Comparison of ENCODE assay signal across 10 cellular contexts in genomic region chr19:40745402-40745780, GRCh38. TPM values are rescaled to one million over a fixed set of nuclear protein-coding genes. Genes with fewer than 3 reads are reported as not detected.
DNase-seq lines count a peak whose midpoint lies in the region; ATAC-seq, FAIRE-seq and TF ChIP-seq lines count a peak whose summit lies in the region.
"Had no signal": no experiment of that assay in that cellular context is flagged by ENCODE, and none has a peak within 500 bp of the region (broad histone marks: within the 10 kb centered on the region; RNA-seq: fewer than 3 reads in every experiment).

No MANE protein-coding gene starts in this region.

- H3K27me3 ChIP-seq in tibial artery: no peaks in the 10 kb centered on the region

- H3K4me1 ChIP-seq in tibial artery: peaks cover 0 to 35% (median 25%) of the 10 kb centered on the region in 4 donors

- no peaks in the 10 kb centered on the region for H3K9me3 ChIP-seq in tibial artery

- no peak for TF ChIP-seq CTCF in fibroblast of the aortic adventitia (IDR thresholded peaks at IDR 0.05; ENCODE audit: insufficient read depth, low read length)
- TF ChIP-seq CTCF in tibial artery (IDR thresholded peaks at IDR 0.05): no peak

- FAIRE-seq in urothelium cell line (lab: Jason Lieb, UNC): no peak
- FAIRE-seq: islet of Langerhans had no signal

- intact Hi-C loops in tibial artery (cut with DNase I; ENCODE audit: low total_unique reads): no loop called here

- DNase-seq in M059J (ENCODE audit: low read depth) (peak; percentile 55), fibroblast of the aortic adventitia (ENCODE audit: low read depth) (peak; percentile 72), tibial artery (no peak), DMS 273 treated with DMSO at 0.1 percent for 48 hours (lab: John Stamatoyannopoulos, UW) (no peak), left lobe of liver (ENCODE audit: low spot score) (no peak), urothelium cell line (ENCODE audit: low spot score) (no peak)
- DNase-seq: NCI-H1436, OCI-M1 had no signal

- ATAC-seq in left lobe of liver: no peak

- H3K36me3 ChIP-seq in tibial artery: peaks cover 0 to 9% (median 1%) of the 10 kb centered on the region in 3 donors

- H3K27ac ChIP-seq in tibial artery: peak overlapping the region; percentile 8 to 72

- H3K4me3 ChIP-seq in fibroblast of the aortic adventitia (ENCODE audit: low read depth, low read length) (no peak overlapping the region), tibial artery (no peak overlapping the region)

RNA-seq across cellular contexts. Expression of gene ACTMAP, which starts 4.9 kb away (rescaled TPM):
- 0.76 and 1.3 TPM in 2 replicates for total RNA-seq in M059J (2014; rRNA removed; shearing (Covaris generic))
- total RNA-seq in fibroblast of the aortic adventitia (ENCODE audit: low replicate concordance) (0.74 and 0.99 TPM in 2 replicates), left lobe of liver (8.9 TPM)

RNA-seq across cellular contexts. Expression of gene SNRPA, which starts 5.6 kb away (rescaled TPM):
- total RNA-seq in M059J (2014; rRNA removed; shearing (Covaris generic)): 76.3 and 93.3 TPM in 2 replicates
- total RNA-seq in fibroblast of the aortic adventitia (ENCODE audit: low replicate concordance) (19.1 and 29.8 TPM in 2 replicates), left lobe of liver (23.6 TPM)

RNA-seq across cellular contexts. Expression of gene ITPKC, which starts 28.5 kb away (rescaled TPM):
- total RNA-seq in M059J (2014; rRNA removed; shearing (Covaris generic)): 6.3 and 7.2 TPM in 2 replicates
- total RNA-seq in fibroblast of the aortic adventitia (ENCODE audit: low replicate concordance) (12.7 and 15.2 TPM in 2 replicates), left lobe of liver (7.0 TPM)

RNA-seq across cellular contexts. Expression of gene COQ8B, which starts 28.7 kb away (rescaled TPM):
- 9.5 and 30.8 TPM in 2 replicates for total RNA-seq in M059J (2014; rRNA removed; shearing (Covaris generic))
- 19.5 and 29.5 TPM in 2 replicates for total RNA-seq in fibroblast of the aortic adventitia (ENCODE audit: low replicate concordance)
- 43.5 TPM for total RNA-seq in left lobe of liver

RNA-seq across cellular contexts. Expression of gene MIA, which starts 29.9 kb away (rescaled TPM):
- total RNA-seq in M059J (2014; rRNA removed; shearing (Covaris generic)): not detected in 2 replicates
- total RNA-seq in fibroblast of the aortic adventitia (ENCODE audit: low replicate concordance) (not detected in 2 replicates), left lobe of liver (0.43 TPM)
- total RNA-seq: dermis microvascular lymphatic vessel endothelial cell had no signal

Comparison
In these comparisons a context has a peak if more than half of its experiments do, and no peak if none do; other contexts are left out.
1. DNase-seq: peak in M059J (single experiment) and fibroblast of the aortic adventitia (single experiment); none in tibial artery (0 of 2), DMS 273 treated with DMSO at 0.1 percent for 48 hours (single experiment), left lobe of liver (single experiment) and urothelium cell line (single experiment).